ENCODE assay signal across 17 cellular contexts in the genomic region with DNA sequence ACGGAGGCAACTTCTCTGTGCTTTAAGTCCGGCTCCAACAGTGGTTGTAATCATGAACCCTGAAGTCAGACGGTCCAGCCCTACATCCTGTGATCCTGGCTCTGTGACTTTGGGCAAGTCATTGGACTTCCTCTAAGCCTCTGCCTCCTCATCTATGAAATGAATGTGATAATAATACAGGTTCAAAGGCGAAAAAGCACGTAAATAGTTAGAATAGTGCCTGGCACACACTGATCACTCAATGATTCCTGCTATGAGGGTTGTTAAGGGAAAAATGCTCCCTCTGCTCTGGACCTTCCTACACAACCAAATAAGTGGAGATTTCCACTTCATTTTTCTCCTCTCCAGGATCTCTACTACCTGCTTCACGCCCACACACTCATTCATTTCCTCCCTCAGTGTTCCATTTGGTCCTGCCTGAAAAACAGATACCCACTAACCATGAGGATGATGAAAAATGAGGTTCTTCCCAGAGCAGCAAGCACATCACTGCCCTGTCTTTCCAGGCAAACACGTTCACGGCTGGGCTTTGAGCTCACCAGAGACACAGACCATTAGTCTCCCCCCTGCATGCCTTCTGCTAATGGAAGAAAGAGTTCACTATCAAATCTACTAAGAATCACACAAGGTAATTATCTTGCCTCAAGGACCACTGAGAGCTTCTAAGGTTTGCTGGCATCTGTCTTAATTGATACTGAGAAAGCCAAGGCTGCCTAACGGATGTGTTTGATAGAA. TPM values are rescaled to one million over a fixed set of nuclear protein-coding genes. Genes with fewer than 3 reads are reported as not detected.
DNase-seq lines count a peak whose midpoint lies in the region; ATAC-seq and TF ChIP-seq lines count a peak whose summit lies in the region.
"Had no signal": no experiment of that assay in that cellular context is flagged by ENCODE, and none has a peak within 500 bp of the region (broad histone marks: within the 10 kb centered on the region; RNA-seq: fewer than 3 reads in every experiment).

No MANE protein-coding gene starts in this region.

- no peaks in the 10 kb centered on the region for H4K20me1 ChIP-seq in OCI-LY7 (ENCODE audit: insufficient read depth, low read length)

- no peak for ATAC-seq in heart right ventricle

- WGBS in heart right ventricle, 2 donors = 68 to 71% methylated on average over 9 of the region's 9 CpGs

- DNase-seq in heart right ventricle = no peak
- DNase-seq in cardiac septum (ENCODE audit: low spot score) = no peak
- DNase-seq in coronary artery (ENCODE audit: low spot score) = no peak
- no peak for DNase-seq in nephron progenitor cell
- DNase-seq in vagina (ENCODE audit: extremely low spot score in 2 of 2) = no peak
- DNase-seq in erythroblast (lab: John Stamatoyannopoulos, UW) = no peak
- no peak for DNase-seq in activated CD4-positive, CD25-positive, alpha-beta regulatory T cell (lab: John Stamatoyannopoulos, UW)
- DNase-seq in OCI-LY7 (ENCODE audit: low spot score) = no peak
- DNase-seq: activated CD4-positive, alpha-beta memory T cell treated with anti-CD3 and anti-CD28 coated beads, Interleukin-2, amount 10 ng/mL, durations not matched to agents 7 days and 5 days; activated naive CD8-positive, alpha-beta T cell treated with anti-CD3 and anti-CD28 coated beads, Interleukin-2, amount 50 U/mL, for 24 hours; activated T-cell treated with anti-CD3 and anti-CD28 coated beads, Interleukin-2, amount 50 U/mL, for 72 hours; foreskin melanocyte; MM.1S; NCI-H1930; NCI-H510A had no signal

- H3K27ac ChIP-seq in heart right ventricle (peak overlapping the region in 9 of 10 donors; percentile 17 to 100 (median 87)), coronary artery (peak overlapping the region; percentile 84 to 97), vagina (peak overlapping the region; percentile 76), OCI-LY7 (ENCODE audit: low read depth, low read length, poor library complexity, severe bottlenecking) (no peak overlapping the region)
- H3K27ac ChIP-seq: neural progenitor cell had no signal

- H3K4me1 Mint-ChIP-seq in nephron progenitor cell = peaks cover 86% of the 10 kb centered on the region
- H3K4me1 Mint-ChIP-seq: activated CD4-positive, alpha-beta memory T cell treated with anti-CD3 and anti-CD28 coated beads, Interleukin-2, amount 10 ng/mL, durations not matched to agents 7 days and 5 days; activated naive CD8-positive, alpha-beta T cell treated with anti-CD3 and anti-CD28 coated beads, Interleukin-2, amount 50 U/mL, for 24 hours; CD14-positive monocyte had no signal

- intact Hi-C loops in heart right ventricle (cut with DNase I) = loop anchor here in 1 of 10 donors (10.0 kb wide), 1 partner anchor 181 kb away; no protein-coding TSS in a partner anchor
- intact Hi-C loops in cardiac septum (cut with DNase I) = no loop called here
- intact Hi-C loops in vagina (cut with DNase I) = no loop called here
- intact Hi-C loops in OCI-LY7 (cut with micrococcal nuclease; ENCODE audit: unreplicated experiment) = no loop called here

- peak overlapping the region; percentile 13 for H3K27ac Mint-ChIP-seq in nephron progenitor cell
- H3K27ac Mint-ChIP-seq: activated CD4-positive, alpha-beta memory T cell treated with anti-CD3 and anti-CD28 coated beads, Interleukin-2, amount 10 ng/mL, durations not matched to agents 7 days and 5 days; activated naive CD8-positive, alpha-beta T cell treated with anti-CD3 and anti-CD28 coated beads, Interleukin-2, amount 50 U/mL, for 24 hours; activated T-cell treated with anti-CD3 and anti-CD28 coated beads, Interleukin-2, amount 50 U/mL, for 72 hours; CD14-positive monocyte had no signal

- no TSS peak for BruUV-seq in OCI-LY7 (replicated peaks; lab: Mats Ljungman, UMichigan)

- CTCF ChIA-PET in OCI-LY7 (lab: Charles Lee; ENCODE audit: unreplicated experiment) = no interaction called here

- no peaks in the 10 kb centered on the region for H3K27me3 ChIP-seq in heart right ventricle
- no peaks in the 10 kb centered on the region for H3K27me3 ChIP-seq in vagina
- H3K27me3 ChIP-seq: neural progenitor cell had no signal

- no peaks in the 10 kb centered on the region for H3K9me2 ChIP-seq in OCI-LY7 (ENCODE audit: insufficient read depth, low read length)

- no peak overlapping the region for H3K4me3 ChIP-seq in heart right ventricle
- no peak overlapping the region for H3K4me3 ChIP-seq in coronary artery
- H3K4me3 ChIP-seq in vagina = no peak overlapping the region
- H3K4me3 ChIP-seq in OCI-LY7 (ENCODE audit: low read depth, low read length, poor library complexity, severe bottlenecking) = no peak overlapping the region
- H3K4me3 ChIP-seq: neural progenitor cell had no signal

- H3K79me2 ChIP-seq in OCI-LY7 (ENCODE audit: insufficient read depth, low read depth, low read length) = no peaks in the 10 kb centered on the region

- POLR2A ChIA-PET in OCI-LY7 (lab: Charles Lee) = no interaction called here

- no peaks in the 10 kb centered on the region for H3K27me3 Mint-ChIP-seq in nephron progenitor cell (ENCODE audit: low read depth, poor library complexity)

- H3K36me3 ChIP-seq in heart right ventricle = no peaks in the 10 kb centered on the region
- H3K36me3 ChIP-seq in vagina = no peaks in the 10 kb centered on the region
- H3K36me3 ChIP-seq in OCI-LY7 (ENCODE audit: insufficient read depth, low read length) = no peaks in the 10 kb centered on the region
- H3K36me3 ChIP-seq: neural progenitor cell had no signal

- H3K4me2 ChIP-seq in OCI-LY7 (ENCODE audit: low read length) = no peak overlapping the region
- H3K4me2 ChIP-seq: neural progenitor cell had no signal

- no peak overlapping the region for H3K4me3 Mint-ChIP-seq in nephron progenitor cell
- H3K4me3 Mint-ChIP-seq: activated CD4-positive, alpha-beta memory T cell treated with anti-CD3 and anti-CD28 coated beads, Interleukin-2, amount 10 ng/mL, durations not matched to agents 7 days and 5 days; activated naive CD8-positive, alpha-beta T cell treated with anti-CD3 and anti-CD28 coated beads, Interleukin-2, amount 50 U/mL, for 24 hours; activated T-cell treated with anti-CD3 and anti-CD28 coated beads, Interleukin-2, amount 50 U/mL, for 72 hours; neural progenitor cell had no signal

- no peaks in the 10 kb centered on the region for H3K9me3 Mint-ChIP-seq in nephron progenitor cell
- H3K9me3 Mint-ChIP-seq: activated CD4-positive, alpha-beta memory T cell treated with anti-CD3 and anti-CD28 coated beads, Interleukin-2, amount 10 ng/mL, durations not matched to agents 7 days and 5 days; activated naive CD8-positive, alpha-beta T cell treated with anti-CD3 and anti-CD28 coated beads, Interleukin-2, amount 50 U/mL, for 24 hours; activated T-cell treated with anti-CD3 and anti-CD28 coated beads, Interleukin-2, amount 50 U/mL, for 72 hours; CD14-positive monocyte; neural progenitor cell had no signal

- peaks cover 16 to 100% (median 92%) of the 10 kb centered on the region in 9 donors for H3K4me1 ChIP-seq in heart right ventricle
- H3K4me1 ChIP-seq in vagina = peaks cover 98% of the 10 kb centered on the region
- no peaks in the 10 kb centered on the region for H3K4me1 ChIP-seq in OCI-LY7 (ENCODE audit: insufficient read depth, low read length, poor library complexity, severe bottlenecking)

- H2AFZ ChIP-seq in OCI-LY7 (ENCODE audit: low read length) = no peak overlapping the region
- H2AFZ ChIP-seq: neural progenitor cell had no signal

- TF ChIP-seq POLR2A in vagina (IDR thresholded peaks at IDR 0.05) = no peak
- TF ChIP-seq POLR2A in erythroblast (IDR thresholded peaks at IDR 0.05; ENCODE audit: low read length) = no peak

- TF ChIP-seq CTCF in heart right ventricle (IDR thresholded peaks at IDR 0.05) = no peak
- TF ChIP-seq CTCF in coronary artery (IDR thresholded peaks at IDR 0.05) = no peak
- TF ChIP-seq CTCF in nephron progenitor cell (IDR thresholded peaks at IDR 0.05) = no peak
- no peak for TF ChIP-seq CTCF in vagina (IDR thresholded peaks at IDR 0.05)
- TF ChIP-seq CTCF in OCI-LY7 (conservative IDR thresholded peaks at IDR 0.05; ENCODE audit: low read length) = no peak

- H3K9me3 ChIP-seq in heart right ventricle (no peaks in the 10 kb centered on the region), vagina (no peaks in the 10 kb centered on the region), OCI-LY7 (ENCODE audit: low read length) (no peaks in the 10 kb centered on the region)

- peaks cover 9% of the 10 kb centered on the region for H3K36me3 Mint-ChIP-seq in nephron progenitor cell (ENCODE audit: low read depth)
- H3K36me3 Mint-ChIP-seq: CD14-positive monocyte had no signal

RNA-seq across cellular contexts. Expression of gene NUAK1, which starts 13.2 kb away (rescaled TPM):
- total RNA-seq in heart right ventricle (10 to 100 TPM; 37.0 to 59.0 (median 47.6) TPM), cardiac septum (66.8 TPM), vagina (22.8 TPM), OCI-LY7 (2022) (not detected in 2 replicates)
- 10 to 100 TPM in 1 of 2 donors, 1 to 10 TPM in 1; 9.8 to 10.8 TPM for polyA plus RNA-seq in heart right ventricle
- 0.03 TPM in 1 of 2 replicates, not detected in the other for total RNA-seq in OCI-LY7 (2014; rRNA removed; shearing (Covaris generic))
- total RNA-seq: activated CD4-positive, alpha-beta memory T cell treated with anti-CD3 and anti-CD28 coated beads, Interleukin-2, amount 10 ng/mL, durations not matched to agents 7 days and 5 days had no signal
- polyA plus RNA-seq: CD14-positive monocyte had no signal

Comparison
In these comparisons a context has a peak if more than half of its experiments do, and no peak if none do; other contexts are left out.
1. RNA of gene NUAK1, which starts 13.2 kb away (total RNA-seq): 66.8 TPM in cardiac septum (single experiment), 37.0 to 59.0 TPM in heart right ventricle and 22.8 TPM in vagina (single experiment); 0.03 TPM in OCI-LY7; every median in the first group is over 10 times any median in the second.